Comparison of ENCODE assay signal across 8 cellular contexts in genomic region chr9:130461218-130461630, GRCh38. TPM values are rescaled to one million over a fixed set of nuclear protein-coding genes. Genes with fewer than 3 reads are reported as not detected.
DNase-seq lines count a peak whose midpoint lies in the region; ATAC-seq and TF ChIP-seq lines count a peak whose summit lies in the region.

No MANE protein-coding gene starts in this region.

- H3K9me2 ChIP-seq in neural cell (ENCODE audit: insufficient read depth, low read length): no peaks in the 10 kb centered on the region

- H3K36me3 ChIP-seq in neural cell (ENCODE audit: insufficient read depth, low read length) (no peaks in the 10 kb centered on the region), stomach (peaks cover 0 to 51% (median 46%) of the 10 kb centered on the region in 4 donors)

- no peak overlapping the region for H2AFZ ChIP-seq in neural cell (ENCODE audit: low read depth, low read length)

- peak; percentile 100 for TF ChIP-seq RAD21 in neural cell (conservative IDR thresholded peaks at IDR 0.05)

- no peak overlapping the region for H3K4me3 ChIP-seq in neural cell (ENCODE audit: low read length)
- H3K4me3 ChIP-seq in stomach: no peak overlapping the region

- H3K27me3 ChIP-seq in neural cell (ENCODE audit: insufficient read depth, low read depth, low read length) (no peaks in the 10 kb centered on the region), stomach (peaks cover 0 to 20% (median 0%) of the 10 kb centered on the region in 3 donors)

- TF ChIP-seq EP300 in neural cell (conservative IDR thresholded peaks at IDR 0.05; ENCODE audit: poor library complexity, severe bottlenecking) (no peak), stomach (IDR thresholded peaks at IDR 0.05) (no peak)

- DNase-seq in NOMO-1 (lab: John Stamatoyannopoulos, UW; ENCODE audit: unreplicated experiment in 2 of 2) (peak; percentile 37 to 40), NOMO-1 treated with dmso at 0.1 percent for 144 hours (lab: John Stamatoyannopoulos, UW; ENCODE audit: unreplicated experiment) (no peak), NCI-H524 treated with DMSO at 0.1 percent for 48 hours (lab: John Stamatoyannopoulos, UW) (peak; percentile 37), epidermal melanocyte (ENCODE audit: insufficient read length, low spot score) (peak; percentile 60), stomach (peak; percentile 73)
- peak; percentile 10 for DNase-seq in activated CD8-positive, alpha-beta memory T cell treated with anti-CD3 and anti-CD28 coated beads, Interleukin-2, amount 50 U/mL, for 1 hour (ENCODE audit: extremely low read depth)

- TF ChIP-seq CTCF in neural cell (IDR thresholded peaks at IDR 0.05; ENCODE audit: poor library complexity, severe bottlenecking): peak; percentile 98
- peak in 5 of 7 experiments; percentile 67 to 94 (median 86) for TF ChIP-seq CTCF in stomach (IDR thresholded peaks at IDR 0.05)

- H3K9me3 ChIP-seq in neural cell (ENCODE audit: low read length) (no peaks in the 10 kb centered on the region), stomach (no peaks in the 10 kb centered on the region)

- no peak overlapping the region for H3K27ac ChIP-seq in neural cell (ENCODE audit: low read length)
- H3K27ac ChIP-seq in stomach: no peak overlapping the region

- no peak overlapping the region for H3K4me2 ChIP-seq in neural cell (ENCODE audit: low read length)

- H3F3A ChIP-seq in neural cell (ENCODE audit: insufficient read depth, low read length, poor library complexity, severe bottlenecking): no peaks in the 10 kb centered on the region

- WGBS in stomach, 5 donors: 16 to 23% (median 19%) methylated on average over 13 to 22 of the region's 22 CpGs

- intact Hi-C loops in stomach (cut with DNase I; ENCODE audit: low total_unique reads): loop anchor here (5.0 kb wide), 1 partner anchor 221 kb away; no protein-coding TSS in a partner anchor

- no peaks in the 10 kb centered on the region for H4K20me1 ChIP-seq in neural cell (ENCODE audit: insufficient read depth)

- TF ChIP-seq POLR2A in stomach (IDR thresholded peaks at IDR 0.05): no peak

- H3K79me2 ChIP-seq in neural cell (replicated peaks; ENCODE audit: insufficient read depth, low read length): no peaks in the 10 kb centered on the region

- no peak for ATAC-seq in HG03565 (IDR thresholded peaks at IDR 0.05; ENCODE audit: unreplicated experiment)

- H3K4me1 ChIP-seq in stomach: peaks cover 0 to 11% (median 4%) of the 10 kb centered on the region in 4 donors

- H3K9ac ChIP-seq in neural cell (ENCODE audit: low read length): no peak overlapping the region

TF ChIP-seq in neural cell, 6 proteins besides CTCF, POLR2A, EP300 and RAD21:
- TF ChIP-seq REST (IDR thresholded peaks at IDR 0.05; ENCODE audit: borderline replicate concordance) (no peak), MXI1 (conservative IDR thresholded peaks at IDR 0.05; ENCODE audit: poor library complexity, severe bottlenecking) (no peak), TAF1 (IDR thresholded peaks at IDR 0.05; ENCODE audit: low read depth) (no peak), SMC3 (conservative IDR thresholded peaks at IDR 0.05; ENCODE audit: poor library complexity) (peak; percentile 100), POLR2AphosphoS5 (IDR thresholded peaks at IDR 0.05) (no peak), EZH2 (IDR thresholded peaks at IDR 0.05; ENCODE audit: borderline replicate concordance, insufficient read depth, low read length, poor library complexity, severe bottlenecking) (no peak)

RNA-seq across cellular contexts. Expression of gene ASS1, which starts 16.5 kb away (rescaled TPM):
- polyA plus RNA-seq in neural cell (0.80 and 2.6 TPM in 2 replicates), stomach (100 to 1,000 TPM in 1 of 3 donors, 10 to 100 TPM in 2; 65.8 to 147 (median 94.4) TPM)
- polyA minus RNA-seq in neural cell: 2.2 and 2.7 TPM in 2 replicates
- 10 to 100 TPM in 4 of 5 donors, 1 to 10 TPM in 1; 9.8 to 88.8 (median 51.9) TPM for total RNA-seq in stomach

Comparison
In these comparisons a context has a peak if more than half of its experiments do, and no peak if none do; other contexts are left out.
1. RNA of gene ASS1, which starts 16.5 kb away (polyA plus RNA-seq): 65.8 to 147 TPM in stomach; 0.80 to 2.6 TPM in neural cell; every median in the first group is over 10 times any median in the second.